In genomic region chr2:64925930-64926722, GRCh38 we compare ENCODE assay signal across 6 cellular contexts.
A peak's percentile ranks its signal among the peaks of the same experiment; 100 is the strongest.
DNase-seq lines count a peak whose midpoint lies in the region; ATAC-seq, FAIRE-seq and TF ChIP-seq lines count a peak whose summit lies in the region.
"Not testable (repeated sequence)": the region's sequence is repeated elsewhere in the genome, so short reads cannot be mapped to it uniquely, and the experiment has no call there.

No MANE protein-coding gene starts in this region.

- not testable (repeated sequence) for TF ChIP-seq RAD21 in A549 (conservative IDR thresholded peaks at IDR 0.05 in 1 of 2, IDR thresholded peaks at IDR 0.05 in 1 of 2); K562 (CRISPR knock-in tag; conservative IDR thresholded peaks at IDR 0.05 in 1 of 2, IDR thresholded peaks at IDR 0.05 in 1 of 2)
- peak in 1 of 2 donors; percentile 13 for TF ChIP-seq RAD21 in liver (IDR thresholded peaks at IDR 0.05)

- intact Hi-C loops in K562 (cut with micrococcal nuclease); posterior vena cava (cut with DNase I); gastrocnemius medialis (cut with DNase I; ENCODE audit: low total_unique reads): not testable (repeated sequence)

- peaks cover 17% of the 10 kb centered on the region for H3K36me3 ChIP-seq in Karpas-422 (ENCODE audit: insufficient read depth, low read length)
- H3K36me3 ChIP-seq in K562 (ENCODE audit: control insufficient read depth, insufficient read depth, low read length); liver (ENCODE audit: control insufficient read depth in 4 of 4, insufficient read depth in 3 of 4, low read depth in 1 of 4, low read length in 3 of 4); gastrocnemius medialis: not testable (repeated sequence)

- BruUV-seq in K562 (replicated peaks; lab: Mats Ljungman, UMichigan), result not testable (repeated sequence)

- WGBS in A549 (ENCODE audit: missing lambda C conversion rate), result 14% methylated on average over 2 of the region's 2 CpGs
- 0% methylated on average over 2 of the region's 2 CpGs for WGBS in K562 (ENCODE audit: insufficient coverage, low coverage, missing lambda C conversion rate)
- WGBS in liver, result 67% methylated on average over 2 of the region's 2 CpGs

- in situ Hi-C loops in K562 (cut with MboI); gastrocnemius medialis (cut with MboI; ENCODE audit: low sequenced_read_pairs in 4 of 4): not testable (repeated sequence)

- not testable (repeated sequence) for H3K27ac ChIP-seq in A549; K562 (ENCODE audit: extremely low read depth, low read depth, low read length); liver (ENCODE audit: low read depth in 1 of 2, low read length in 2 of 2)
- 0 out of 2 replicates have a peak overlapping the region, but pooled peaks have one; percentile 4 for H3K27ac ChIP-seq in Karpas-422 (ENCODE audit: low read length)
- peak overlapping the region in 2 of 4 donors; percentile 42 to 63 for H3K27ac ChIP-seq in gastrocnemius medialis

- not testable (repeated sequence) for ATAC-seq in A549, K562
- ATAC-seq in gastrocnemius medialis, result peak; percentile 78 to 87

- FAIRE-seq in A549 (lab: Jason Lieb, UNC); K562 (lab: Jason Lieb, UNC): not testable (repeated sequence)

- TF ChIP-seq CTCF in A549 (IDR thresholded peaks at IDR 0.05); K562 (IDR thresholded peaks at IDR 0.05 in 2 of 3, conservative IDR thresholded peaks at IDR 0.05 in 1 of 3; ENCODE audit: insufficient read depth in 2 of 3, low read depth in 1 of 3, low read length in 3 of 3); liver (IDR thresholded peaks at IDR 0.05; ENCODE audit: low read depth, low read length, missing input control); gastrocnemius medialis (IDR thresholded peaks at IDR 0.05 in 4 of 5, conservative IDR thresholded peaks at IDR 0.05 in 1 of 5): not testable (repeated sequence)

- not testable (repeated sequence) for H2AFZ ChIP-seq in Karpas-422 (ENCODE audit: low read length); K562 (ENCODE audit: low read depth, low read length)

- DNase-seq in A549 (ENCODE audit: low read depth in 1 of 2, low spot score in 1 of 2); Karpas-422; K562 (ENCODE audit: extremely low read depth in 1 of 4, low spot score in 3 of 4): not testable (repeated sequence)
- DNase-seq in posterior vena cava (ENCODE audit: low spot score), result peak; percentile 5
- DNase-seq in gastrocnemius medialis, result peak; percentile 34 to 61

- not testable (repeated sequence) for H4K20me1 ChIP-seq in Karpas-422 (ENCODE audit: insufficient read depth, low read depth, low read length); K562 (replicated peaks; ENCODE audit: control insufficient read depth, insufficient read depth, low read length)

- peaks cover 76% of the 10 kb centered on the region for H3K79me2 ChIP-seq in Karpas-422 (ENCODE audit: low read length)
- H3K79me2 ChIP-seq in K562 (ENCODE audit: control insufficient read depth, insufficient read depth, low read length), result not testable (repeated sequence)

- H3K9me1 ChIP-seq in K562 (ENCODE audit: control insufficient read depth, insufficient read depth, low read length), result not testable (repeated sequence)

- not testable (repeated sequence) for H3K4me1 ChIP-seq in A549; K562 (replicated peaks in 1 of 2; ENCODE audit: control insufficient read depth in 2 of 2, insufficient read depth in 2 of 2, low read length in 2 of 2)
- peaks cover 57% of the 10 kb centered on the region for H3K4me1 ChIP-seq in Karpas-422 (ENCODE audit: low read length)
- peaks cover 5 to 22% (median 15%) of the 10 kb centered on the region in 4 donors for H3K4me1 ChIP-seq in liver (ENCODE audit: control insufficient read depth in 4 of 4, insufficient read depth in 4 of 4, low read length in 3 of 4)
- peaks cover 9 to 10% of the 10 kb centered on the region in 2 donors for H3K4me1 ChIP-seq in gastrocnemius medialis

- not testable (repeated sequence) for H3K4me3 ChIP-seq in A549; Karpas-422 (ENCODE audit: low read length); K562; liver (ENCODE audit: low read depth in 1 of 3, low read length in 3 of 3); gastrocnemius medialis

- POLR2A ChIA-PET in A549 (lab: Yijun Ruan, JAX), result not testable (repeated sequence)
- POLR2A ChIA-PET in K562 (lab: Yijun Ruan, JAX), result interaction anchor here (0.5 to 0.6 kb wide), 2 partner anchors 19 to 131 kb away, joined by 3 read pairs; no protein-coding TSS in a partner anchor

- CTCF ChIA-PET in A549 (lab: Yijun Ruan, JAX), result interaction anchor here (0.6 to 11.4 kb wide), 3 partner anchors 8 to 107 kb away, joined by 3 to 177 read pairs (median 4); no protein-coding TSS in a partner anchor
- CTCF ChIA-PET in K562 (lab: Yijun Ruan, JAX; ENCODE audit: low intra/inter-chr PET ratio), result not testable (repeated sequence)

- not testable (repeated sequence) for H3K27me3 ChIP-seq in Karpas-422 (ENCODE audit: low read length); K562 (ENCODE audit: control insufficient read depth in 2 of 2, insufficient read depth in 2 of 2, low read length in 2 of 2); liver (ENCODE audit: control insufficient read depth in 4 of 4, insufficient read depth in 4 of 4, low read length in 3 of 4); gastrocnemius medialis

- peaks cover 19% of the 10 kb centered on the region for H3K9me3 ChIP-seq in A549
- not testable (repeated sequence) for H3K9me3 ChIP-seq in Karpas-422 (ENCODE audit: low read length); K562 (replicated peaks; ENCODE audit: control insufficient read depth, insufficient read depth, low read depth, low read length); liver (ENCODE audit: control insufficient read depth in 4 of 4, low read length in 3 of 4); gastrocnemius medialis

- H3K9ac ChIP-seq in Karpas-422 (ENCODE audit: low read length); K562 (ENCODE audit: insufficient read depth in 1 of 2, low read depth in 2 of 2, low read length in 2 of 2); liver (ENCODE audit: low read depth in 1 of 2, low read length in 2 of 2): not testable (repeated sequence)

- TF ChIP-seq EP300 in A549 (IDR thresholded peaks at IDR 0.05); K562 (IDR thresholded peaks at IDR 0.05; ENCODE audit: low read length): not testable (repeated sequence)

- not testable (repeated sequence) for H3K9me2 ChIP-seq in Karpas-422 (replicated peaks; ENCODE audit: insufficient read depth, low read length)

- H3K4me2 ChIP-seq in A549; Karpas-422 (ENCODE audit: low read depth, low read length, poor library complexity, severe bottlenecking); K562 (ENCODE audit: insufficient read depth, low read length): not testable (repeated sequence)

- not testable (repeated sequence) for TF ChIP-seq POLR2A in A549 (IDR thresholded peaks at IDR 0.05; ENCODE audit: low read length); K562 (conservative IDR thresholded peaks at IDR 0.05); gastrocnemius medialis (IDR thresholded peaks at IDR 0.05)

TF ChIP-seq in A549, 52 proteins besides CTCF, POLR2A, EP300 and RAD21:
- peak; percentile 59 for TF ChIP-seq ZFP36 (IDR thresholded peaks at IDR 0.05; ENCODE audit: borderline replicate concordance, partially characterized antibody)

TF ChIP-seq in K562, 482 proteins besides CTCF, POLR2A, EP300 and RAD21:
- peak; percentile 53 for TF ChIP-seq ZFP36 (IDR thresholded peaks at IDR 0.05; ENCODE audit: low read depth, low read length, partially characterized antibody)

TF ChIP-seq in liver, 16 proteins besides CTCF, POLR2A, EP300 and RAD21:
- TF ChIP-seq ATF3 (IDR thresholded peaks at IDR 0.05), result peak; percentile 66
- peak; percentile 76 to 80 for TF ChIP-seq RXRA (IDR thresholded peaks at IDR 0.05)
- TF ChIP-seq HNF4A (conservative IDR thresholded peaks at IDR 0.05), result peak; percentile 59 to 62
- TF ChIP-seq JUND (IDR thresholded peaks at IDR 0.05), result peak in 1 of 2 donors; percentile 16
- TF ChIP-seq SP1 (IDR thresholded peaks at IDR 0.05), result peak; percentile 71
